ENCODE assay signal across 8 cellular contexts in the genomic region with DNA sequence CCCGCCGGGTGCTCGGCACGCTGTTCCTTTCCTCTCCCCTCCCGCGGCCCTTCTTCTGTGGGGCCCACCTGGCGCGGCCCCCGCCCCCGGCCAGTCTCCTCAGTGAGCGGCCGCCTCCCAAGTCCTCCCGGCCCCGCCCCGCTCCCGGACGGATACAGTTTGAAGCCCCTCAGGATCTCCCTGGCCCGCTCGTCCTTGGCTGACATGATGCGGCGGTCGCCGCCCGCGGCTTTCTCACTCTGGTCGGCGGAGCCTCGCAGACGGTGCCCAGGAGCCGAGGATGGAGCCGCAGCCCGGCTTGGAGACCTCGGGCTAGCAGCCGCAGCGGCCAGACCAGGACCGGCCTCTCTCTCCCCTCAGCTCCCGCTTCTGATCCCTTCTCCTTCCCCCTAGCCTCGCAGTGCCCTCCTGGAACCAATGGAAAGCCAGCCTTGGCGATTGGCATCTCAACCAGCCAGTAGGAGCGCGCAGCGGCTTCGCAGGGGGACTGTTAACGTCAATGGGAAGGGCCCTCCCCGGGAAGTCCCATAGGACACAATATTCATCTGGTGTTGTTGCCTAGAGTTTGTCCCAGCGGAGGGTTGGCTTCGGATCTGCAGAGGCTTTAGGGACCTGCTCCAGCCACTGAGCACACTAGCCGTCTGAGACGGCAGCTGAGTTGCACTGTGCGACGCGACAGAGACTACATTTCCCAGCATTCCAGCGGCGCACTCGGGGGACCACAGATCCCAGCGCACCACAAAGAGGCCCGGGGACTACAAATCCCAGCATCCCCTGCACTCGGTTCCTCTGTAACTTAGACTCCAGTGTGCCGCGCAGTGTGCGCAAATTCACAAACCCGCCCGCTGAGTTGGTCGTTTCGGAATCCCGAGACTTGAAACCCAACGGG. TPM values are rescaled to one million over a fixed set of nuclear protein-coding genes. Genes with fewer than 3 reads are reported as not detected.
DNase-seq lines count a peak whose midpoint lies in the region; ATAC-seq, FAIRE-seq and TF ChIP-seq lines count a peak whose summit lies in the region.

A gene (minus strand): TSS at position 374 of the 889 bp plus-strand sequence. CDS start 168 bp downstream, at position 206.

- CTCF ChIA-PET in AG04449 (lab: Yijun Ruan, JAX) = interaction anchor here (1.3 kb wide), 1 partner anchor 106 kb away, joined by 6 read pairs; no protein-coding TSS in a partner anchor

- peak; percentile 92 for ATAC-seq in GM18907 (IDR thresholded peaks at IDR 0.05; ENCODE audit: unreplicated experiment)
- ATAC-seq in HG03159 (IDR thresholded peaks at IDR 0.05; ENCODE audit: unreplicated experiment) = peak; percentile 87

- POLR2A ChIA-PET in AG04449 (lab: Yijun Ruan, JAX) = interaction anchor here (0.6 to 1.5 kb wide), 3 partner anchors 53 to 73 kb away, joined by 3 to 6 read pairs (median 4); a partner anchor contains a TSS

- H3K36me3 ChIP-seq in bronchial epithelial cell (ENCODE audit: control insufficient read depth, insufficient read depth, low read length) (no peaks in the 10 kb centered on the region), iPS-20b (ENCODE audit: insufficient read depth, low read depth, low read length) (no peaks in the 10 kb centered on the region)

- peak; percentile 76 for FAIRE-seq in bronchial epithelial cell (lab: Jason Lieb, UNC)

- peak within 1 kb of the TSS; percentile 94 for H3K4me3 ChIP-seq in AG04449 (ENCODE audit: low read depth, low read length)
- H3K4me3 ChIP-seq in WI38 (ENCODE audit: low read depth, low read length) = peak within 1 kb of the TSS; percentile 83
- H3K4me3 ChIP-seq in bronchial epithelial cell (ENCODE audit: low read depth, low read length) = peak within 1 kb of the TSS; percentile 85
- H3K4me3 ChIP-seq in iPS-20b (ENCODE audit: low read length) = peak within 1 kb of the TSS; percentile 77
- H3K4me3 ChIP-seq in skin epidermis = peak within 1 kb of the TSS; percentile 68 to 97 (median 94)

- H3K27ac ChIP-seq in iPS-20b (ENCODE audit: low read length) (no peak within 1 kb of the TSS), skin epidermis (peak within 1 kb of the TSS; percentile 33 to 91 (median 82))

- H3K9me3 ChIP-seq in iPS-20b (ENCODE audit: insufficient read depth, low read depth, low read length) = no peaks in the 10 kb centered on the region

- DNase-seq in AG04449 (ENCODE audit: low read depth, low spot score) = peak; percentile 92
- peak; percentile 98 for DNase-seq in NCI-H2227 treated with DMSO at 0.1 percent for 48 hours (lab: John Stamatoyannopoulos, UW)
- DNase-seq in bronchial epithelial cell (ENCODE audit: low read depth) = peak; percentile 95

- H3K27me3 ChIP-seq in bronchial epithelial cell (ENCODE audit: control insufficient read depth, insufficient read depth, low read length) (no peaks in the 10 kb centered on the region), iPS-20b (ENCODE audit: insufficient read depth, low read length) (peaks cover 14% of the 10 kb centered on the region)

- no peak for TF ChIP-seq CTCF in AG04449 (IDR thresholded peaks at IDR 0.05; ENCODE audit: insufficient read depth, low read length, missing control alignments)
- no peak for TF ChIP-seq CTCF in WI38 (IDR thresholded peaks at IDR 0.05; ENCODE audit: low read depth, low read length)
- no peak for TF ChIP-seq CTCF in bronchial epithelial cell (IDR thresholded peaks at IDR 0.05; ENCODE audit: insufficient read depth, low read length, severe bottlenecking)

- H3K9ac ChIP-seq in iPS-20b (ENCODE audit: low read depth, low read length) = peak within 1 kb of the TSS; percentile 59; the same call in 1 of the 2 replicates

- H3K4me1 ChIP-seq in iPS-20b (ENCODE audit: insufficient read depth, low read length) = peaks cover 13% of the 10 kb centered on the region; the same call in 1 of the 2 replicates

RNA-seq across cellular contexts. Expression of the gene that starts here (rescaled TPM):
- total RNA-seq in bronchial epithelial cell = 7.6 and 8.7 TPM in 2 replicates
